20 cellular contexts compared by ENCODE assay signal in the genomic region with DNA sequence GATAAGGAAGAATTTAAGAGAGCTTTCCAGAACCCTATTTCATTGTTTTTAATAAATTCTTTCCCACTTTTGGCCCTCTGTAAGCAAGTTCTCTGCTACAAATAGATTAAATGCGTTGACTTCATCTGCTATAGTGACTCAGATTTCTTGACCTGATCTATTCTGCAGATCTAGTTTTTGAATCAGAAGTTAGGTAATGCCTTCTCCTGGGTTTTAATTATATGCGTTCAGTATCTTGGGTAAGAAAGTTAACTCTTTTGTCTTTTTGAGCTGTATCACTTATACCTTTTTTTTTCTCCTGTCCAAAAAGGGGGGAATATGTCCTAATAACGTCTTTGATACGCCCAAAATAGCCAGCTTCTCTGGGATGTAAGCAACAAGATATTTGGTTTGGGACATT. TPM values are rescaled to one million over a fixed set of nuclear protein-coding genes. Genes with fewer than 3 reads are reported as not detected.
A peak's percentile ranks its signal among the peaks of the same experiment; 100 is the strongest.
DNase-seq lines count a peak whose midpoint lies in the region; ATAC-seq, FAIRE-seq and TF ChIP-seq lines count a peak whose summit lies in the region.
"Had no signal": no experiment of that assay in that cellular context is flagged by ENCODE, and none has a peak within 500 bp of the region (broad histone marks: within the 10 kb centered on the region; RNA-seq: fewer than 3 reads in every experiment).

No MANE protein-coding gene starts in this region.

- H3K36me3 Mint-ChIP-seq in T-cell, result no peaks in the 10 kb centered on the region
- H3K36me3 Mint-ChIP-seq: CD14-positive monocyte; CD8-positive, alpha-beta T cell had no signal

- H3K9me3 ChIP-seq in RWPE2 (ENCODE audit: severe bottlenecking), result peaks cover 2% of the 10 kb centered on the region

- POLR2A ChIA-PET in T-cell (lab: Charles Lee), result no interaction called here

- CTCF ChIA-PET in T-cell (lab: Charles Lee), result interaction anchor here in 1 of 2 donors (0.7 kb wide), 1 partner anchor 1274 kb away, joined by 5 read pairs; no protein-coding TSS in a partner anchor

- H3K4me1 ChIP-seq in RWPE2 (ENCODE audit: insufficient read depth, poor library complexity, severe bottlenecking), result peaks cover 42% of the 10 kb centered on the region
- H3K4me1 ChIP-seq: BLaER1 had no signal

- ATAC-seq in RWPE2 (ENCODE audit: low read depth), result 0 out of 3 replicates have a peak, but pooled peaks have one; percentile 28
- no peak for ATAC-seq in T-cell (replicated peaks in 1 of 4)
- no peak for ATAC-seq in HG03378 (IDR thresholded peaks at IDR 0.05; ENCODE audit: unreplicated experiment)
- ATAC-seq: CD8-positive, alpha-beta T cell; GM12878 had no signal

- H3K27ac ChIP-seq in RWPE2 (ENCODE audit: poor library complexity, severe bottlenecking), result peak overlapping the region; percentile 53
- H3K27ac ChIP-seq: BLaER1 had no signal

- no peaks in the 10 kb centered on the region for H3K27me3 Mint-ChIP-seq in T-cell

- H3K4me3 ChIP-seq in RWPE2 (ENCODE audit: severe bottlenecking) (no peak overlapping the region), bronchial epithelial cell (ENCODE audit: low read depth, low read length) (no peak overlapping the region), fibroblast of the aortic adventitia (ENCODE audit: low read depth, low read length) (no peak overlapping the region)
- H3K4me3 ChIP-seq: BLaER1, GM12878 had no signal

- FAIRE-seq in bronchial epithelial cell (lab: Jason Lieb, UNC), result no peak
- FAIRE-seq: GM12878, H1 had no signal

- H3K9me3 Mint-ChIP-seq in T-cell, result peaks cover 3 to 10% (median 7%) of the 10 kb centered on the region in 3 donors
- H3K9me3 Mint-ChIP-seq: CD8-positive, alpha-beta T cell had no signal

- no peak overlapping the region for H3K27ac Mint-ChIP-seq in T-cell
- H3K27ac Mint-ChIP-seq: CD14-positive monocyte; CD8-positive, alpha-beta T cell; H9 had no signal

- H3K27me3 ChIP-seq in RWPE2 (ENCODE audit: insufficient read depth, poor library complexity, severe bottlenecking) (no peaks in the 10 kb centered on the region), bronchial epithelial cell (ENCODE audit: control insufficient read depth, insufficient read depth, low read length) (no peaks in the 10 kb centered on the region)
- H3K27me3 ChIP-seq: BLaER1 had no signal

- H3K4me3 Mint-ChIP-seq in T-cell, result no peak overlapping the region
- H3K4me3 Mint-ChIP-seq: CD14-positive monocyte; CD8-positive, alpha-beta T cell; H9 had no signal

- no peaks in the 10 kb centered on the region for H3K4me1 Mint-ChIP-seq in T-cell
- H3K4me1 Mint-ChIP-seq: CD14-positive monocyte had no signal

- H3K36me3 ChIP-seq in RWPE2 (ENCODE audit: low read depth) (no peaks in the 10 kb centered on the region), bronchial epithelial cell (ENCODE audit: control insufficient read depth, insufficient read depth, low read length) (no peaks in the 10 kb centered on the region)
- H3K36me3 ChIP-seq: BLaER1 had no signal

- DNase-seq in ELR (ENCODE audit: low read depth) (peak; percentile 22), RWPE2 (ENCODE audit: low spot score) (no peak), bronchial epithelial cell (ENCODE audit: low read depth) (peak; percentile 67), fibroblast of the aortic adventitia (ENCODE audit: low read depth) (peak; percentile 44), T-cell (no peak), NCI-H1930 (lab: John Stamatoyannopoulos, UW) (no peak), NCI-H82 treated with DMSO at 0.1 percent for 48 hours (lab: John Stamatoyannopoulos, UW; ENCODE audit: unreplicated experiment) (no peak)
- DNase-seq: 8988T; Calu3; CD8-positive, alpha-beta T cell; DMS79 treated with DMSO at 0.1 percent for 48 hours; H9 had no signal

- TF ChIP-seq CTCF in RWPE2 (IDR thresholded peaks at IDR 0.05; ENCODE audit: poor library complexity, severe bottlenecking) (no peak), bronchial epithelial cell (IDR thresholded peaks at IDR 0.05; ENCODE audit: insufficient read depth, low read length, severe bottlenecking) (no peak), fibroblast of the aortic adventitia (IDR thresholded peaks at IDR 0.05; ENCODE audit: insufficient read depth, low read length) (no peak)

RNA-seq across cellular contexts. Expression of a gene that starts 2.4 kb away (rescaled TPM):
- 0.26 and 0.51 TPM in 2 replicates for total RNA-seq in bronchial epithelial cell
- total RNA-seq in fibroblast of the aortic adventitia (ENCODE audit: low replicate concordance), result not detected in 2 replicates
- total RNA-seq in T-cell, result not detected
- total RNA-seq: A673; Calu3; CD8-positive, alpha-beta T cell; G401; GM12878; H9; HT-29 had no signal

Comparison
In these comparisons a context has a peak if more than half of its experiments do, and no peak if none do; other contexts are left out.
1. DNase-seq: peak in ELR (single experiment), bronchial epithelial cell (single experiment) and fibroblast of the aortic adventitia (single experiment); none in RWPE2 (single experiment), T-cell (0 of 34), NCI-H1930 (0 of 2) and NCI-H82 treated with DMSO at 0.1 percent for 48 hours (single experiment).